In genomic region chr17:39547713-39548478, GRCh38 we compare ENCODE assay signal across 8 cellular contexts. TPM values are rescaled to one million over a fixed set of nuclear protein-coding genes. Genes with fewer than 3 reads are reported as not detected.
DNase-seq lines count a peak whose midpoint lies in the region; ATAC-seq and TF ChIP-seq lines count a peak whose summit lies in the region.

No MANE protein-coding gene starts in this region.

- no peak for TF ChIP-seq EP300 in upper lobe of left lung (IDR thresholded peaks at IDR 0.05)

- no peak overlapping the region for H4K8ac ChIP-seq in trophoblast cell (ENCODE audit: low read depth, low read length)

- no CpG with 5 or more reads among the region's 5 CpGs for WGBS in trophoblast cell (ENCODE audit: extremely low coverage, insufficient coverage, insufficient read length)
- WGBS in upper lobe of left lung, 2 donors, result 36 to 89% methylated on average over 2 to 5 of the region's 5 CpGs

- H3K36me3 ChIP-seq in trophoblast cell (ENCODE audit: control insufficient read depth in 1 of 2, insufficient read depth in 2 of 2, low read length in 2 of 2) (peaks cover 0 to 10% of the 10 kb centered on the region in 2 experiments), upper lobe of left lung (peaks cover 7 to 63% (median 38%) of the 10 kb centered on the region in 4 donors)

- H4K91ac ChIP-seq in trophoblast cell (ENCODE audit: low read depth, low read length), result no peak overlapping the region

- peak; percentile 98 for TF ChIP-seq CTCF in C4-2B (conservative IDR thresholded peaks at IDR 0.05)
- TF ChIP-seq CTCF in HFF-Myc (IDR thresholded peaks at IDR 0.05; ENCODE audit: low read depth, low read length, missing control alignments), result peak; percentile 94
- TF ChIP-seq CTCF in upper lobe of left lung (IDR thresholded peaks at IDR 0.05), result peak; percentile 79 to 96 (median 92)

- no peak overlapping the region for H3K4ac ChIP-seq in trophoblast cell (ENCODE audit: low read depth, low read length)

- H4K12ac ChIP-seq in trophoblast cell (ENCODE audit: low read depth, low read length), result no peak overlapping the region

- H3K14ac ChIP-seq in trophoblast cell (ENCODE audit: low read length), result no peak overlapping the region

- H3K27me3 ChIP-seq in trophoblast cell (ENCODE audit: insufficient read depth, low read length) (no peaks in the 10 kb centered on the region), upper lobe of left lung (no peaks in the 10 kb centered on the region)

- no peaks in the 10 kb centered on the region for H3K79me1 ChIP-seq in trophoblast cell (ENCODE audit: low read length)

- no peaks in the 10 kb centered on the region for H3K79me2 ChIP-seq in trophoblast cell (ENCODE audit: control insufficient read depth, insufficient read depth, low read length, poor library complexity)

- ATAC-seq in upper lobe of left lung (ENCODE audit: low FRiP score in 2 of 2), result peak; percentile 82 to 85
- no peak for ATAC-seq in GM18519 (IDR thresholded peaks at IDR 0.05; ENCODE audit: low FRiP score, unreplicated experiment)

- H3K9ac ChIP-seq in trophoblast cell (ENCODE audit: low read length), result no peak overlapping the region

- H3K27ac ChIP-seq in C4-2B (no peak overlapping the region), trophoblast cell (ENCODE audit: low read depth, low read length) (no peak overlapping the region), upper lobe of left lung (no peak overlapping the region)

- H3K18ac ChIP-seq in trophoblast cell (ENCODE audit: low read length), result no peak overlapping the region

- H2BK12ac ChIP-seq in trophoblast cell (ENCODE audit: low read length), result no peak overlapping the region

- H3K4me2 ChIP-seq in trophoblast cell (ENCODE audit: low read length), result no peak overlapping the region

- no peak overlapping the region for H3K23ac ChIP-seq in trophoblast cell (ENCODE audit: low read length)

- no peak overlapping the region for H2BK5ac ChIP-seq in trophoblast cell (ENCODE audit: low read depth, low read length, poor library complexity)

- no peak overlapping the region for H2AFZ ChIP-seq in trophoblast cell (ENCODE audit: insufficient read depth, low read length, poor library complexity)

- no peak overlapping the region for H2BK120ac ChIP-seq in trophoblast cell (ENCODE audit: insufficient read depth, low read length, poor library complexity)

- H3K4me3 ChIP-seq in HFF-Myc (replicated peaks; ENCODE audit: low read depth, low read length), result no peak overlapping the region
- H3K4me3 ChIP-seq in trophoblast cell (ENCODE audit: low read depth, low read length), result no peak overlapping the region
- H3K4me3 ChIP-seq in upper lobe of left lung, result no peak overlapping the region

- H2AK5ac ChIP-seq in trophoblast cell (ENCODE audit: low read length), result no peak overlapping the region

- peak; percentile 6 for DNase-seq in HFF-Myc (ENCODE audit: extremely low read depth, low read depth)
- DNase-seq in RPMI8226, result peak; percentile 60
- peak; percentile 92 for DNase-seq in activated effector memory CD4-positive, alpha-beta T cell treated with anti-CD3 and anti-CD28 coated beads, Interleukin-2, amount 50 U/mL, for 16 hours
- peak; percentile 77 for DNase-seq in germinal center (ENCODE audit: low spot score)
- DNase-seq in trophoblast cell, result peak; percentile 50 to 81
- DNase-seq in upper lobe of left lung, result peak; percentile 68 to 72

- H3K4me1 ChIP-seq in trophoblast cell (ENCODE audit: control insufficient read depth in 1 of 2, insufficient read depth in 2 of 2, low read length in 2 of 2) (no peaks in the 10 kb centered on the region), upper lobe of left lung (peaks cover 0 to 13% (median 8%) of the 10 kb centered on the region in 4 donors)

- no peaks in the 10 kb centered on the region for H3K9me3 ChIP-seq in trophoblast cell (ENCODE audit: insufficient read depth, low read depth, low read length)
- H3K9me3 ChIP-seq in upper lobe of left lung, result no peaks in the 10 kb centered on the region

- no peak for TF ChIP-seq POLR2A in upper lobe of left lung (IDR thresholded peaks at IDR 0.05)

RNA-seq across cellular contexts. Expression of gene NEUROD2, which starts 59.8 kb away (rescaled TPM):
- polyA plus RNA-seq in trophoblast cell (2013), result not detected in 2 replicates
- total RNA-seq in upper lobe of left lung, result not detected

Comparison
In these comparisons a context has a peak if more than half of its experiments do, and no peak if none do; other contexts are left out.
1. DNase-seq: peak in every context shown above with its lines; median percentile 92 in activated effector memory CD4-positive, alpha-beta T cell treated with anti-CD3 and anti-CD28 coated beads, Interleukin-2, amount 50 U/mL, for 16 hours; 77 in germinal center; 70 in upper lobe of left lung; 66 in trophoblast cell; 60 in RPMI8226; 6 in HFF-Myc.